In the genomic region with DNA sequence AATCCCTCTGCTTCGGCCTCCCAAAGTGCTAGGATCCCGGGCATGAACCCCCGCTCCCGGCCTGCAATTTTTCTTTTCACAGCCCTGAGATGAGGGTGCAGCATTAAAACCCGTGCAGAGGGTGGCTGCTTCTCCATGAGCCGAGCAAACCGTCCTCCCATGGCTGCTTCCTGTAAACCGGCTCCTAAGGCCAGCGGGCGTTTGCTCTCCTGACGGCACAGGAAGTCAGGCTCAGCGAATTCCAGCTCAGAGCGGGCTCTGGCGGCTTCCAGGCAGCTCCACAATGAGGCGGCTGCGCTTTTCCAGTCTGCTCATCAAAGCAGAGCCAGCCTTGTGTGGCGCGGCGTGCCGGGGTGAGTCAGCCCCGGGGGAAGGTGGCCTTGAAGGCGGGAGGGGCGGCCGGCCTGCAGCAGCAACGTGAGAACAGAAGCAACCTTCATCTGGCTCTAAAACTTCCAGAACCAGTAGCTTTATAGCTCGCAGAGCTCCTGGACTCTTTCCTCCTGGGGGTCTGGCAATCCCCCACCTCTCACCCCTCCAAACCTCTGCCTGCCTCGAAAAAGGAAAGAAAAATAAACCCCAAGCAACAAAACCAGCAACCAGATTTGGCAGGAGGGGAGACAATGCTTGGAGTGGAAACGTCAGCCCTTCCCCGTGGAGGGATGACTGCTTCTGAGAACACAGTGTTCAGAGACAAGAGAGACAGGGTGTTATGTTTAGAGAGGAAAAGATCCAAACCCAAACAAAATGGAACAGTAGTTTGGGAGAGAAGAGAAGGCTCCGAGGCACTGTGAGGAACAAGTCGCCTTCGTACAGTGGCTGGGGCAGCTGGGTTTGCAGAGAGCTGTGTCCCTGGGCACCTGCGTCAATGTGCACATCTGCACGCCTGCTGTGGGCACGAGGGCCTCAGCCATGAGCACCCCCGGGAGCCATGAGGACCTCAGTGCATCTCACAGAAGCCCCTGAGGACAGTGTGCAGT, we compare ENCODE assay signal across 8 cellular contexts.
DNase-seq lines count a peak whose midpoint lies in the region; ATAC-seq and TF ChIP-seq lines count a peak whose summit lies in the region.

No MANE protein-coding gene starts in this region.

- peak overlapping the region; percentile 16 for H3K4me3 Mint-ChIP-seq in Calu3 (ENCODE audit: low read depth, unreplicated experiment)
- H3K4me3 Mint-ChIP-seq in activated naive CD4-positive, alpha-beta T cell treated with anti-CD3 and anti-CD28 coated beads, Interleukin-2, amount 10 ng/mL, durations not matched to agents 7 days and 5 days, result peak overlapping the region; percentile 62

- H3K27me3 ChIP-seq in SJSA1 (replicated peaks) (no peaks in the 10 kb centered on the region), gastroesophageal sphincter (no peaks in the 10 kb centered on the region), neutrophil (no peaks in the 10 kb centered on the region), stomach smooth muscle (ENCODE audit: control insufficient read depth in 1 of 2, insufficient read depth in 2 of 2, low read length in 2 of 2) (no peaks in the 10 kb centered on the region)

- peak; percentile 75 for TF ChIP-seq EP300 in gastroesophageal sphincter (IDR thresholded peaks at IDR 0.05)

- TF ChIP-seq CTCF in Calu3 (IDR thresholded peaks at IDR 0.05; ENCODE audit: unreplicated experiment), result no peak
- TF ChIP-seq CTCF in gastroesophageal sphincter (IDR thresholded peaks at IDR 0.05), result peak in 3 of 4 experiments; percentile 23 to 48 (median 42)
- no peak for TF ChIP-seq CTCF in neutrophil (IDR thresholded peaks at IDR 0.05)

- no peak overlapping the region for H3K4me3 ChIP-seq in SJSA1
- peak overlapping the region; percentile 4 to 39 for H3K4me3 ChIP-seq in gastroesophageal sphincter
- peak overlapping the region in 1 of 2 experiments; percentile 42 for H3K4me3 ChIP-seq in neutrophil (ENCODE audit: low read depth in 1 of 2, low read length in 1 of 2)
- H3K4me3 ChIP-seq in stomach smooth muscle (ENCODE audit: low read length in 2 of 2), result peak overlapping the region; percentile 40 to 63

- ATAC-seq in gastroesophageal sphincter, result peak; percentile 90
- no peak for ATAC-seq in GM18519 (IDR thresholded peaks at IDR 0.05; ENCODE audit: low FRiP score, unreplicated experiment)

- H3K36me3 Mint-ChIP-seq in Calu3 (ENCODE audit: insufficient read depth, unreplicated experiment), result peaks cover 25% of the 10 kb centered on the region
- no peaks in the 10 kb centered on the region for H3K36me3 Mint-ChIP-seq in activated naive CD4-positive, alpha-beta T cell treated with anti-CD3 and anti-CD28 coated beads, Interleukin-2, amount 10 ng/mL, durations not matched to agents 7 days and 5 days

- peak overlapping the region; percentile 80 for H3K27ac Mint-ChIP-seq in Calu3 (ENCODE audit: unreplicated experiment)
- peak overlapping the region; percentile 87 for H3K27ac Mint-ChIP-seq in activated naive CD4-positive, alpha-beta T cell treated with anti-CD3 and anti-CD28 coated beads, Interleukin-2, amount 10 ng/mL, durations not matched to agents 7 days and 5 days

- H3K9me3 Mint-ChIP-seq in Calu3 (ENCODE audit: low read depth, unreplicated experiment), result no peaks in the 10 kb centered on the region
- H3K9me3 Mint-ChIP-seq in activated naive CD4-positive, alpha-beta T cell treated with anti-CD3 and anti-CD28 coated beads, Interleukin-2, amount 10 ng/mL, durations not matched to agents 7 days and 5 days, result no peaks in the 10 kb centered on the region

- peak; percentile 45 to 64 for TF ChIP-seq POLR2A in gastroesophageal sphincter (IDR thresholded peaks at IDR 0.05)

- no peaks in the 10 kb centered on the region for H3K27me3 Mint-ChIP-seq in Calu3 (ENCODE audit: unreplicated experiment)
- H3K27me3 Mint-ChIP-seq in activated naive CD4-positive, alpha-beta T cell treated with anti-CD3 and anti-CD28 coated beads, Interleukin-2, amount 10 ng/mL, durations not matched to agents 7 days and 5 days, result peaks cover 3% of the 10 kb centered on the region

- H3K4me1 Mint-ChIP-seq in Calu3 (ENCODE audit: low read depth, unreplicated experiment), result peaks cover 37% of the 10 kb centered on the region
- peaks cover 50% of the 10 kb centered on the region for H3K4me1 Mint-ChIP-seq in activated naive CD4-positive, alpha-beta T cell treated with anti-CD3 and anti-CD28 coated beads, Interleukin-2, amount 10 ng/mL, durations not matched to agents 7 days and 5 days

- peak; percentile 88 for DNase-seq in Calu3
- DNase-seq in KG1 (lab: John Stamatoyannopoulos, UW), result peak; percentile 69
- DNase-seq in SJSA1 (ENCODE audit: low read depth in 1 of 2, low spot score in 2 of 2), result peak; percentile 96 to 98
- peak; percentile 78 for DNase-seq in activated naive CD4-positive, alpha-beta T cell treated with anti-CD3 and anti-CD28 coated beads, Interleukin-2, amount 10 ng/mL, durations not matched to agents 7 days and 5 days

- BruUV-seq in Calu3 (replicated peaks; lab: Mats Ljungman, UMichigan), result TSS peak; percentile 52

- peak overlapping the region; percentile 66 to 89 for H3K9ac ChIP-seq in stomach smooth muscle (ENCODE audit: low read length in 2 of 2)

- H3K27ac ChIP-seq in SJSA1 (peak overlapping the region; percentile 99), gastroesophageal sphincter (peak overlapping the region; percentile 83 to 98 (median 94)), neutrophil (peak overlapping the region; percentile 16), stomach smooth muscle (ENCODE audit: low read length) (peak overlapping the region; percentile 96)

- H3K36me3 ChIP-seq in SJSA1 (no peaks in the 10 kb centered on the region), gastroesophageal sphincter (no peaks in the 10 kb centered on the region), neutrophil (no peaks in the 10 kb centered on the region), stomach smooth muscle (ENCODE audit: control insufficient read depth in 2 of 2, insufficient read depth in 2 of 2, low read length in 2 of 2) (no peaks in the 10 kb centered on the region)

- H3K9me3 ChIP-seq in SJSA1 (replicated peaks), result no peaks in the 10 kb centered on the region; the same call in 1 of the 2 replicates
- H3K9me3 ChIP-seq in gastroesophageal sphincter, result no peaks in the 10 kb centered on the region
- H3K9me3 ChIP-seq in neutrophil, result no peaks in the 10 kb centered on the region
- H3K9me3 ChIP-seq in stomach smooth muscle (ENCODE audit: control insufficient read depth in 2 of 2, low read length in 2 of 2), result no peaks in the 10 kb centered on the region

- intact Hi-C loops in Calu3 (cut with micrococcal nuclease; ENCODE audit: unreplicated experiment), result loop anchor here (5.0 kb wide), 3 partner anchors 34 to 69 kb away; partner anchors contain the start of gene GADD45B

- 6 to 30% methylated on average over 7 to 8 of the region's 36 CpGs for WGBS in gastroesophageal sphincter (ENCODE audit: low coverage in 1 of 2), 2 donors

- peaks cover 84% of the 10 kb centered on the region for H3K4me1 ChIP-seq in SJSA1 (replicated peaks)
- peaks cover 13 to 85% (median 54%) of the 10 kb centered on the region in 3 donors for H3K4me1 ChIP-seq in gastroesophageal sphincter
- H3K4me1 ChIP-seq in neutrophil (ENCODE audit: control insufficient read depth in 1 of 2, insufficient read depth in 1 of 2, low read depth in 1 of 2, low read length in 1 of 2), result peaks cover 30 to 40% of the 10 kb centered on the region in 2 experiments
- peaks cover 61% of the 10 kb centered on the region for H3K4me1 ChIP-seq in stomach smooth muscle (ENCODE audit: control insufficient read depth, insufficient read depth, low read length)

- CTCF ChIA-PET in Calu3 (lab: Charles Lee), result interaction anchor here (1.0 to 1.1 kb wide), 3 partner anchors 10 to 67 kb away, joined by 3 to 6 read pairs (median 4); no protein-coding TSS in a partner anchor
- CTCF ChIA-PET in activated naive CD4-positive, alpha-beta T cell treated with anti-CD3 and anti-CD28 coated beads, Interleukin-2, amount 10 ng/mL, durations not matched to agents 7 days and 5 days (lab: Charles Lee), result interaction anchor here (1.3 to 1.9 kb wide), 3 partner anchors 66 to 68 kb away, joined by 3 to 5 read pairs (median 3); partner anchors contain the start of gene GADD45B

Comparison
In these comparisons a context has a peak if more than half of its experiments do, and no peak if none do; other contexts are left out.
1. CTCF ChIP-seq: peak in gastroesophageal sphincter (3 of 4); none in Calu3 (single experiment) and neutrophil (single experiment).
2. H3K27ac ChIP-seq: peak in every context shown above with its lines; median percentile 99 in SJSA1; 96 in stomach smooth muscle; 94 in gastroesophageal sphincter; 16 in neutrophil.
3. Peak in every context shown above with its lines, with median percentiles within 50 percentile points of each other: DNase-seq.